Comparison of ENCODE assay signal across 1 cellular context in genomic region chr11:66020618-66021357, GRCh38.
TF ChIP-seq lines count a peak whose summit lies in the region.

No MANE protein-coding gene starts in this region.

TF ChIP-seq in K562, 482 proteins besides CTCF, POLR2A, EP300 and RAD21 (continued from another document and continues in another):
- peak; percentile 73 for TF ChIP-seq PRDM10 (IDR thresholded peaks at IDR 0.05; ENCODE audit: partially characterized antibody)
- TF ChIP-seq PTBP1 (IDR thresholded peaks at IDR 0.05; ENCODE audit: low read depth, low read length), result no peak
- peak; percentile 69 to 77; a peak in 2 of 4 replicates for TF ChIP-seq MAZ (CRISPR knock-in tag; conservative IDR thresholded peaks at IDR 0.05 in 1 of 2, IDR thresholded peaks at IDR 0.05 in 1 of 2)
- peak; percentile 54; the same call in 1 of the 2 replicates for TF ChIP-seq RBFOX2 (IDR thresholded peaks at IDR 0.05; ENCODE audit: low read depth, low read length)
- TF ChIP-seq STAT5A (IDR thresholded peaks at IDR 0.05; ENCODE audit: borderline replicate concordance, low read length), result no peak
- TF ChIP-seq ZNF766 (CRISPR knock-in tag; conservative IDR thresholded peaks at IDR 0.05), result no peak
- TF ChIP-seq EGR1 (conservative IDR thresholded peaks at IDR 0.05), result peak; percentile 94
- TF ChIP-seq PCBP1 (IDR thresholded peaks at IDR 0.05; ENCODE audit: low read depth, low read length, poor library complexity, severe bottlenecking), result no peak
- TF ChIP-seq SRF (CRISPR knock-in tag; IDR thresholded peaks at IDR 0.05), result no peak
- TF ChIP-seq NFIC (IDR thresholded peaks at IDR 0.05), result no peak
- TF ChIP-seq SMARCE1 (IDR thresholded peaks at IDR 0.05), result 0 out of 2 replicates have a peak, but pooled peaks have one; percentile 43
- TF ChIP-seq ELF1 (tag; IDR thresholded peaks at IDR 0.05), result no peak
- no peak for TF ChIP-seq SNIP1 (IDR thresholded peaks at IDR 0.05; ENCODE audit: low read depth)
- no peak for TF ChIP-seq NR1H2 (CRISPR knock-in tag; IDR thresholded peaks at IDR 0.05)
- TF ChIP-seq PHTF2 (CRISPR knock-in tag; IDR thresholded peaks at IDR 0.05), result no peak
- TF ChIP-seq ZNF444 (CRISPR knock-in tag; IDR thresholded peaks at IDR 0.05), result no peak
- TF ChIP-seq ELK3 (CRISPR knock-in tag; IDR thresholded peaks at IDR 0.05), result no peak
- no peak for TF ChIP-seq HNRNPUL1 (IDR thresholded peaks at IDR 0.05; ENCODE audit: low read length)
- no peak for TF ChIP-seq NCOA1 (IDR thresholded peaks at IDR 0.05; ENCODE audit: low read depth)
- TF ChIP-seq, protein P1, sequence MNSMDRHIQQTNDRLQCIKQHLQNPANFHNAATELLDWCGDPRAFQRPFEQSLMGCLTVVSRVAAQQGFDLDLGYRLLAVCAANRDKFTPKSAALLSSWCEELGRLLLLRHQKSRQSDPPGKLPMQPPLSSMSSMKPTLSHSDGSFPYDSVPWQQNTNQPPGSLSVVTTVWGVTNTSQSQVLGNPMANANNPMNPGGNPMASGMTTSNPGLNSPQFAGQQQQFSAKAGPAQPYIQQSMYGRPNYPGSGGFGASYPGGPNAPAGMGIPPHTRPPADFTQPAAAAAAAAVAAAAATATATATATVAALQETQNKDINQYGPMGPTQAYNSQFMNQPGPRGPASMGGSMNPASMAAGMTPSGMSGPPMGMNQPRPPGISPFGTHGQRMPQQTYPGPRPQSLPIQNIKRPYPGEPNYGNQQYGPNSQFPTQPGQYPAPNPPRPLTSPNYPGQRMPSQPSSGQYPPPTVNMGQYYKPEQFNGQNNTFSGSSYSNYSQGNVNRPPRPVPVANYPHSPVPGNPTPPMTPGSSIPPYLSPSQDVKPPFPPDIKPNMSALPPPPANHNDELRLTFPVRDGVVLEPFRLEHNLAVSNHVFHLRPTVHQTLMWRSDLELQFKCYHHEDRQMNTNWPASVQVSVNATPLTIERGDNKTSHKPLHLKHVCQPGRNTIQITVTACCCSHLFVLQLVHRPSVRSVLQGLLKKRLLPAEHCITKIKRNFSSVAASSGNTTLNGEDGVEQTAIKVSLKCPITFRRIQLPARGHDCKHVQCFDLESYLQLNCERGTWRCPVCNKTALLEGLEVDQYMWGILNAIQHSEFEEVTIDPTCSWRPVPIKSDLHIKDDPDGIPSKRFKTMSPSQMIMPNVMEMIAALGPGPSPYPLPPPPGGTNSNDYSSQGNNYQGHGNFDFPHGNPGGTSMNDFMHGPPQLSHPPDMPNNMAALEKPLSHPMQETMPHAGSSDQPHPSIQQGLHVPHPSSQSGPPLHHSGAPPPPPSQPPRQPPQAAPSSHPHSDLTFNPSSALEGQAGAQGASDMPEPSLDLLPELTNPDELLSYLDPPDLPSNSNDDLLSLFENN (IDR thresholded peaks at IDR 0.05; ENCODE audit: low read depth in 2 of 2, low read length in 2 of 2), result no peak
- TF ChIP-seq KDM4B (IDR thresholded peaks at IDR 0.05; ENCODE audit: borderline replicate concordance in 2 of 2, low read depth in 1 of 2), result no peak
- TF ChIP-seq FOXK2 (conservative IDR thresholded peaks at IDR 0.05 in 1 of 2, IDR thresholded peaks at IDR 0.05 in 1 of 2; ENCODE audit: low read depth in 2 of 2), result no peak
- peak; percentile 87 for TF ChIP-seq JUN (IDR thresholded peaks at IDR 0.05; ENCODE audit: borderline replicate concordance, low read depth, low read length)
- no peak for TF ChIP-seq JUN (CRISPR knock-in tag; IDR thresholded peaks at IDR 0.05; ENCODE audit: borderline replicate concordance)
- no peak for TF ChIP-seq TARDBP (IDR thresholded peaks at IDR 0.05)
- TF ChIP-seq ATF7 (IDR thresholded peaks at IDR 0.05), result no peak
- peak; percentile 29 for TF ChIP-seq FOS (IDR thresholded peaks at IDR 0.05; ENCODE audit: extremely low read depth, insufficient read length)
- TF ChIP-seq GATA2 (CRISPR knock-in tag; IDR thresholded peaks at IDR 0.05), result no peak
- peak; percentile 54 for TF ChIP-seq CREM (IDR thresholded peaks at IDR 0.05; ENCODE audit: low read depth)
- no peak for TF ChIP-seq TGIF2 (CRISPR knock-in tag; IDR thresholded peaks at IDR 0.05)
- TF ChIP-seq ZZZ3 (IDR thresholded peaks at IDR 0.05), result no peak
- TF ChIP-seq, protein P2, sequence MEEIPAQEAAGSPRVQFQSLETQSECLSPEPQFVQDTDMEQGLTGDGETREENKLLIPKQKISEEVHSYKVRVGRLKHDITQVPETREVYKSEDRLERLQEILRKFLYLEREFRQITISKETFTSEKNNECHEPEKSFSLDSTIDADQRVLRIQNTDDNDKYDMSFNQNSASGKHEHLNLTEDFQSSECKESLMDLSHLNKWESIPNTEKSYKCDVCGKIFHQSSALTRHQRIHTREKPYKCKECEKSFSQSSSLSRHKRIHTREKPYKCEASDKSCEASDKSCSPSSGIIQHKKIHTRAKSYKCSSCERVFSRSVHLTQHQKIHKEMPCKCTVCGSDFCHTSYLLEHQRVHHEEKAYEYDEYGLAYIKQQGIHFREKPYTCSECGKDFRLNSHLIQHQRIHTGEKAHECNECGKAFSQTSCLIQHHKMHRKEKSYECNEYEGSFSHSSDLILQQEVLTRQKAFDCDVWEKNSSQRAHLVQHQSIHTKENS (CRISPR knock-in tag; IDR thresholded peaks at IDR 0.05), result no peak
- TF ChIP-seq ZNF586 (CRISPR knock-in tag; conservative IDR thresholded peaks at IDR 0.05), result no peak
- TF ChIP-seq, protein P3, sequence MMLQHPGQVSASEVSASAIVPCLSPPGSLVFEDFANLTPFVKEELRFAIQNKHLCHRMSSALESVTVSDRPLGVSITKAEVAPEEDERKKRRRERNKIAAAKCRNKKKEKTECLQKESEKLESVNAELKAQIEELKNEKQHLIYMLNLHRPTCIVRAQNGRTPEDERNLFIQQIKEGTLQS (IDR thresholded peaks at IDR 0.05), result peak; percentile 87
- TF ChIP-seq, protein P3 (CRISPR knock-in tag; conservative IDR thresholded peaks at IDR 0.05), result no peak
- no peak for TF ChIP-seq ZBTB34 (CRISPR knock-in tag; IDR thresholded peaks at IDR 0.05)
- no peak for TF ChIP-seq KDM5B (IDR thresholded peaks at IDR 0.05; ENCODE audit: insufficient replicate concordance, low read depth, low read length)
- TF ChIP-seq, protein P4, sequence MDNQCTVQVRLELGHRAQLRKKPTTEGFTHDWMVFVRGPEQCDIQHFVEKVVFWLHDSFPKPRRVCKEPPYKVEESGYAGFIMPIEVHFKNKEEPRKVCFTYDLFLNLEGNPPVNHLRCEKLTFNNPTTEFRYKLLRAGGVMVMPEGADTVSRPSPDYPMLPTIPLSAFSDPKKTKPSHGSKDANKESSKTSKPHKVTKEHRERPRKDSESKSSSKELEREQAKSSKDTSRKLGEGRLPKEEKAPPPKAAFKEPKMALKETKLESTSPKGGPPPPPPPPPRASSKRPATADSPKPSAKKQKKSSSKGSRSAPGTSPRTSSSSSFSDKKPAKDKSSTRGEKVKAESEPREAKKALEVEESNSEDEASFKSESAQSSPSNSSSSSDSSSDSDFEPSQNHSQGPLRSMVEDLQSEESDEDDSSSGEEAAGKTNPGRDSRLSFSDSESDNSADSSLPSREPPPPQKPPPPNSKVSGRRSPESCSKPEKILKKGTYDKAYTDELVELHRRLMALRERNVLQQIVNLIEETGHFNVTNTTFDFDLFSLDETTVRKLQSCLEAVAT (IDR thresholded peaks at IDR 0.05), result no peak
- TF ChIP-seq SIN3B (IDR thresholded peaks at IDR 0.05; ENCODE audit: low read depth), result no peak
- TF ChIP-seq MECOM (CRISPR knock-in tag; IDR thresholded peaks at IDR 0.05), result no peak
- TF ChIP-seq BACH1 (tag; IDR thresholded peaks at IDR 0.05), result no peak
- TF ChIP-seq ZNF408 (CRISPR knock-in tag; IDR thresholded peaks at IDR 0.05; ENCODE audit: low read depth), result no peak
- TF ChIP-seq POLR3A (IDR thresholded peaks at IDR 0.05; ENCODE audit: borderline replicate concordance, extremely low read depth, insufficient read depth, insufficient read length), result no peak
- no peak for TF ChIP-seq FOXJ3 (CRISPR knock-in tag; IDR thresholded peaks at IDR 0.05)
- no peak for TF ChIP-seq ZNF384 (IDR thresholded peaks at IDR 0.05; ENCODE audit: low read depth, low read length)
- no peak for TF ChIP-seq CAMTA2 (CRISPR knock-in tag; conservative IDR thresholded peaks at IDR 0.05)
- no peak for TF ChIP-seq WHSC1 (IDR thresholded peaks at IDR 0.05; ENCODE audit: low read length)
- no peak for TF ChIP-seq ZNF778 (CRISPR knock-in tag; IDR thresholded peaks at IDR 0.05)
- peak in 1 of 3 experiments; percentile 10 for TF ChIP-seq YY1 (IDR thresholded peaks at IDR 0.05; ENCODE audit: borderline replicate concordance in 1 of 3, control insufficient read depth in 1 of 3, extremely low read depth in 1 of 3, insufficient read depth in 3 of 3, insufficient read length in 1 of 3, insufficient replicate concordance in 2 of 3, low read depth in 1 of 3, low read length in 2 of 3)
- TF ChIP-seq HNRNPLL (IDR thresholded peaks at IDR 0.05; ENCODE audit: low read depth, low read length, poor library complexity, severe bottlenecking), result no peak
- no peak for TF ChIP-seq PURB (CRISPR knock-in tag; IDR thresholded peaks at IDR 0.05; ENCODE audit: low read depth)
- no peak for TF ChIP-seq ZNF3 (CRISPR knock-in tag; IDR thresholded peaks at IDR 0.05)
- TF ChIP-seq SRSF3 (IDR thresholded peaks at IDR 0.05; ENCODE audit: insufficient read depth, low read length), result no peak
- peak; percentile 34; the same call in 1 of the 2 replicates for TF ChIP-seq CTBP1 (IDR thresholded peaks at IDR 0.05; ENCODE audit: borderline replicate concordance)
- TF ChIP-seq TAF9B (IDR thresholded peaks at IDR 0.05; ENCODE audit: partially characterized antibody), result no peak
- 0 out of 2 replicates have a peak, but pooled peaks have one; percentile 9 for TF ChIP-seq ZBTB7A (IDR thresholded peaks at IDR 0.05; ENCODE audit: borderline replicate concordance, control insufficient read depth, low read depth, low read length)
- no peak for TF ChIP-seq NFE2L1 (tag; IDR thresholded peaks at IDR 0.05; ENCODE audit: borderline replicate concordance, low read depth)
- TF ChIP-seq, protein P5, sequence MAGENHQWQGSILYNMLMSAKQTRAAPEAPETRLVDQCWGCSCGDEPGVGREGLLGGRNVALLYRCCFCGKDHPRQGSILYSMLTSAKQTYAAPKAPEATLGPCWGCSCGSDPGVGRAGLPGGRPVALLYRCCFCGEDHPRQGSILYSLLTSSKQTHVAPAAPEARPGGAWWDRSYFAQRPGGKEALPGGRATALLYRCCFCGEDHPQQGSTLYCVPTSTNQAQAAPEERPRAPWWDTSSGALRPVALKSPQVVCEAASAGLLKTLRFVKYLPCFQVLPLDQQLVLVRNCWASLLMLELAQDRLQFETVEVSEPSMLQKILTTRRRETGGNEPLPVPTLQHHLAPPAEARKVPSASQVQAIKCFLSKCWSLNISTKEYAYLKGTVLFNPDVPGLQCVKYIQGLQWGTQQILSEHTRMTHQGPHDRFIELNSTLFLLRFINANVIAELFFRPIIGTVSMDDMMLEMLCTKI (IDR thresholded peaks at IDR 0.05; ENCODE audit: partially characterized antibody), result no peak
- no peak for TF ChIP-seq EHMT2 (IDR thresholded peaks at IDR 0.05)
- TF ChIP-seq CCAR2 (IDR thresholded peaks at IDR 0.05; ENCODE audit: low read depth, low read length), result no peak
- peak; percentile 68; the same call in 1 of the 2 replicates for TF ChIP-seq MYNN (IDR thresholded peaks at IDR 0.05)
- TF ChIP-seq MYNN (CRISPR knock-in tag; IDR thresholded peaks at IDR 0.05), result no peak
- no peak for TF ChIP-seq ZNF324 (CRISPR knock-in tag; IDR thresholded peaks at IDR 0.05)
